12 cellular contexts compared by ENCODE assay signal in the genomic region with DNA sequence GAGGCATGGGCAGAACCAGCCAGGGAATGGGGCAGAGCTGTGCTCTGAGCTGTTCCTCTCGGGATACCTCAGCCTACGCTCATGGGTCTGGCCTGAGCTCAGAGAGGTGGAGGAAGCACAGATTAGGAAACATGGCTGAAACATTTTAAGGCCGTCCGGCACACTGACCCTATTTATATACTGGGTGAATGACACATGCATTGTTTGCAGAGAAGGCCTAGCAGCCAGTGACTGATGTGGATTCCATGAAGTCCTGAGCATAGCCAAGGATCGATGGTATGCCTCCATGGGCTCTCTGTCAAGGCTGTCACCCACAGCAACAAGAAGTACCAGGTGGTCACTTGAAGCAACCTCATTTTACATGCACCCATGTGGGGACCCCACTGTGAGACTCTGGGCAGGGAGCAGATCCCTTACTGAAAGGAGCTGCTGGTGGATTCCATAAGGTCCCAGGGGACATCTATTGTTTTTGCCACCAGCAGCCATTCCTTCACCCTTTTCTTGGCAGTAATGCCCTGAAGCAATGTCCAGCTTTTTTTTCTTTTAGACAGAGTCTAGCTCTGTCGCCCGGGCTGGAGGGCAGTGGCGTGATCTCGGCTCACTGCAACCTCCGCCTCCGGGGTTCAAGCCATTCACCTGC. TPM values are rescaled to one million over a fixed set of nuclear protein-coding genes. Genes with fewer than 3 reads are reported as not detected.
DNase-seq lines count a peak whose midpoint lies in the region; ATAC-seq and TF ChIP-seq lines count a peak whose summit lies in the region.
"Had no signal": no experiment of that assay in that cellular context is flagged by ENCODE, and none has a peak within 500 bp of the region (broad histone marks: within the 10 kb centered on the region; RNA-seq: fewer than 3 reads in every experiment).

No MANE protein-coding gene starts in this region.

- no peak for TF ChIP-seq CTCF in cardiac muscle cell (IDR thresholded peaks at IDR 0.05; ENCODE audit: low read depth, low read length)
- TF ChIP-seq CTCF in fibroblast of the aortic adventitia (IDR thresholded peaks at IDR 0.05; ENCODE audit: insufficient read depth, low read length), result no peak

- H3K4me3 ChIP-seq in cardiac muscle cell (no peak overlapping the region), SJSA1 (no peak overlapping the region), fibroblast of the aortic adventitia (ENCODE audit: low read depth, low read length) (no peak overlapping the region)

- peaks cover 63 to 80% of the 10 kb centered on the region in 2 donors for H3K4me1 Mint-ChIP-seq in stimulated activated naive B cell treated with anti-CD40 and anti-IgM and Interleukin-4, amounts not matched to agents 10 μg/mL and 1 μg/mL and 100 μg/mL, for 72 hours

- no peak for ATAC-seq in stimulated activated naive B cell treated with anti-CD40 and anti-IgM and Interleukin-4, amounts not matched to agents 10 μg/mL and 1 μg/mL and 100 μg/mL, for 72 hours (replicated peaks)
- no peak for ATAC-seq in activated CD4-positive, CD25-positive, alpha-beta regulatory T cell treated with anti-CD3 and anti-CD28 coated beads, Interleukin-2, amount 50 U/mL, for 24 hours
- ATAC-seq: activated T-cell treated with anti-CD3 and anti-CD28 coated beads, Interleukin-2, amount 50 U/mL, for 4 hours had no signal

- no peaks in the 10 kb centered on the region for H3K27me3 Mint-ChIP-seq in stimulated activated naive B cell treated with anti-CD40 and anti-IgM and Interleukin-4, amounts not matched to agents 10 μg/mL and 1 μg/mL and 100 μg/mL, for 72 hours

- peak overlapping the region; percentile 95 for H3K27ac Mint-ChIP-seq in stimulated activated naive B cell treated with anti-CD40 and anti-IgM and Interleukin-4, amounts not matched to agents 10 μg/mL and 1 μg/mL and 100 μg/mL, for 72 hours

- peaks cover 14% of the 10 kb centered on the region for H3K36me3 ChIP-seq in cardiac muscle cell
- H3K36me3 ChIP-seq in SJSA1, result peaks cover 31% of the 10 kb centered on the region

- H3K27me3 ChIP-seq in cardiac muscle cell (no peaks in the 10 kb centered on the region), SJSA1 (replicated peaks) (no peaks in the 10 kb centered on the region)

- H3K9me3 ChIP-seq in cardiac muscle cell (ENCODE audit: low read depth), result no peaks in the 10 kb centered on the region
- H3K9me3 ChIP-seq in SJSA1 (replicated peaks), result no peaks in the 10 kb centered on the region

- intact Hi-C loops in cardiac septum (cut with DNase I), result loop anchor here (10.0 kb wide), 1 partner anchor 202 kb away; no protein-coding TSS in a partner anchor

- H3K36me3 Mint-ChIP-seq in stimulated activated naive B cell treated with anti-CD40 and anti-IgM and Interleukin-4, amounts not matched to agents 10 μg/mL and 1 μg/mL and 100 μg/mL, for 72 hours, result peaks cover 37 to 50% of the 10 kb centered on the region in 2 donors

- peaks cover 2 to 4% of the 10 kb centered on the region in 2 donors for H3K9me3 Mint-ChIP-seq in stimulated activated naive B cell treated with anti-CD40 and anti-IgM and Interleukin-4, amounts not matched to agents 10 μg/mL and 1 μg/mL and 100 μg/mL, for 72 hours
- H3K9me3 Mint-ChIP-seq: activated T-cell treated with anti-CD3 and anti-CD28 coated beads, Interleukin-2, amount 50 U/mL, for 4 hours had no signal

- peaks cover 13% of the 10 kb centered on the region for H3K4me1 ChIP-seq in cardiac muscle cell (ENCODE audit: low read depth)
- H3K4me1 ChIP-seq in SJSA1 (replicated peaks), result peaks cover 50% of the 10 kb centered on the region

- H3K27ac ChIP-seq in cardiac muscle cell (peak overlapping the region; percentile 73), SJSA1 (peak overlapping the region; percentile 40; the same call in 1 of the 2 replicates)

- no peak overlapping the region for H3K4me3 Mint-ChIP-seq in stimulated activated naive B cell treated with anti-CD40 and anti-IgM and Interleukin-4, amounts not matched to agents 10 μg/mL and 1 μg/mL and 100 μg/mL, for 72 hours
- H3K4me3 Mint-ChIP-seq: activated T-cell treated with anti-CD3 and anti-CD28 coated beads, Interleukin-2, amount 50 U/mL, for 4 hours had no signal

- peak in 1 of 2 donors; percentile 31 for DNase-seq in cardiac muscle cell (ENCODE audit: low read depth in 1 of 2, low spot score in 1 of 2)
- no peak for DNase-seq in cardiac septum (ENCODE audit: low spot score)
- peak in 1 of 2 experiments; percentile 35 for DNase-seq in SJSA1 (ENCODE audit: low read depth in 1 of 2, low spot score in 2 of 2)
- peak; percentile 62 for DNase-seq in fibroblast of the aortic adventitia (ENCODE audit: low read depth)
- DNase-seq in stimulated activated naive B cell treated with anti-CD40 and anti-IgM and Interleukin-4, amounts not matched to agents 10 μg/mL and 1 μg/mL and 100 μg/mL, for 72 hours, result no peak
- no peak for DNase-seq in NCI-H510A (lab: John Stamatoyannopoulos, UW)
- no peak for DNase-seq in central memory CD4-positive, alpha-beta T cell
- DNase-seq: activated T-cell treated with anti-CD3 and anti-CD28 coated beads, Interleukin-2, amount 50 U/mL, for 4 hours; cortex of kidney; NCI-H187; stimulated activated CD4-positive, alpha-beta T cell treated with anti-CD3 and anti-CD28 coated beads, Interleukin-12 subunit alpha, Interleukin-12 subunit beta, amount 100 ng/mL, for 4 hours had no signal

RNA-seq across cellular contexts. Expression of gene PTMA, which starts 8.4 kb away (rescaled TPM):
- total RNA-seq in cardiac muscle cell, result 638 and 737 TPM in 2 replicates
- 750 and 774 TPM in 2 replicates for polyA plus RNA-seq in cardiac muscle cell
- 256 TPM for total RNA-seq in cardiac septum
- total RNA-seq in SJSA1 (2014; rRNA removed; shearing (Covaris generic)), result 971 and 998 TPM in 2 replicates
- 893 and 2,614 TPM in 2 replicates for total RNA-seq in fibroblast of the aortic adventitia (ENCODE audit: low replicate concordance)
